ENCODE assay signal across 8 cellular contexts in genomic region chr9:38515055-38515454, GRCh38.
DNase-seq lines count a peak whose midpoint lies in the region; ATAC-seq and TF ChIP-seq lines count a peak whose summit lies in the region.
"Not testable (repeated sequence)": the region's sequence is repeated elsewhere in the genome, so short reads cannot be mapped to it uniquely, and the experiment has no call there.

No MANE protein-coding gene starts in this region.

- TF ChIP-seq CTCF in nephron progenitor cell (IDR thresholded peaks at IDR 0.05): not testable (repeated sequence)

- H3K79me2 ChIP-seq in ACC112 (ENCODE audit: control insufficient read depth, insufficient read depth, low read length, unreplicated experiment): not testable (repeated sequence)

- H3K4me3 ChIP-seq in ACC112 (ENCODE audit: low read depth, low read length): not testable (repeated sequence)

- H3K27ac ChIP-seq in ACC112 (ENCODE audit: low read depth, low read length): not testable (repeated sequence)

- DNase-seq in DMS79 treated with DMSO at 0.1 percent for 48 hours (lab: John Stamatoyannopoulos, UW) (peak; percentile 10), LHCN-M2 (ENCODE audit: low read depth) (peak; percentile 14), NCI-H1694 treated with DMSO at 0.1 percent for 48 hours (lab: John Stamatoyannopoulos, UW) (peak; percentile 70), NCI-H2171 treated with DMSO at 0.1 percent for 48 hours (lab: John Stamatoyannopoulos, UW) (peak; percentile 20), NCI-H69 (lab: John Stamatoyannopoulos, UW) (peak; percentile 52)
- not testable (repeated sequence) for DNase-seq in T-helper 17 cell, nephron progenitor cell

- ATAC-seq in T-helper 17 cell: not testable (repeated sequence)

- H2AFZ ChIP-seq in ACC112 (ENCODE audit: low read length, unreplicated experiment): peak overlapping the region; percentile 50

- not testable (repeated sequence) for H3K9me3 Mint-ChIP-seq in nephron progenitor cell

- not testable (repeated sequence) for H3K9me3 ChIP-seq in T-helper 17 cell (ENCODE audit: control insufficient read depth, low read length, poor library complexity, severe bottlenecking)

- H3K4me1 Mint-ChIP-seq in T-helper 17 cell, nephron progenitor cell: not testable (repeated sequence)

- not testable (repeated sequence) for H3K4me1 ChIP-seq in ACC112 (ENCODE audit: control insufficient read depth, insufficient read depth, low read length, unreplicated experiment)

- not testable (repeated sequence) for H3K27me3 Mint-ChIP-seq in T-helper 17 cell; nephron progenitor cell (ENCODE audit: low read depth, poor library complexity)

- peak overlapping the region; percentile 61 for H3K27ac Mint-ChIP-seq in T-helper 17 cell
- H3K27ac Mint-ChIP-seq in nephron progenitor cell: peak overlapping the region; percentile 49

- H3K36me3 Mint-ChIP-seq in T-helper 17 cell (ENCODE audit: low read depth); nephron progenitor cell (ENCODE audit: low read depth): not testable (repeated sequence)

- H3K27me3 ChIP-seq in ACC112 (ENCODE audit: insufficient read depth, low read length): not testable (repeated sequence)

- not testable (repeated sequence) for H3K4me3 Mint-ChIP-seq in T-helper 17 cell, nephron progenitor cell

- not testable (repeated sequence) for H3K36me3 ChIP-seq in ACC112 (ENCODE audit: insufficient read depth, low read length)
